ENCODE assay signal across 1 cellular context in the genomic region with DNA sequence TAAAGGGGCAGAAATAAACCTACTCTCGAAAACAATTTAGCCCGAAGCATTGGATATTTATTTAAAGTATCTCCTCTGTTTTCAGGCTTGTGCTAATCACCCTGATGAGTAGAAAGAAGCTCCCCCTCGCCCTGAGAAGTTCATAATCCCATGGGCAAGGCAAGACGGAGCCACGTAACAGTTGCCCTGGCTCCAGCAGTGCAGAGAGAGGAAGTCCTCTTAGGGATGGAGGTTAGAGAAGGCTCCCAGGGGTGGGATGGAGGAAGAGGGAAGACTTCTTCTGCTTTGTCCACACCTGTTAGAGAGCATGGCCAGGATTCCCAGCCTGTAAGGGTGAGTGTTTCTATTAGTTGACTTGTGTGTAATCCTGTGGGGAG.
A peak's percentile ranks its signal among the peaks of the same experiment; 100 is the strongest.
TF ChIP-seq lines count a peak whose summit lies in the region.

No MANE protein-coding gene starts in this region.

TF ChIP-seq in K562, 482 proteins besides CTCF, POLR2A, EP300 and RAD21:
- peak; percentile 54; the same call in 1 of the 2 replicates for TF ChIP-seq SPI1 (IDR thresholded peaks at IDR 0.05; ENCODE audit: borderline replicate concordance, low read depth, low read length)
- TF ChIP-seq ZNF583 (CRISPR knock-in tag; IDR thresholded peaks at IDR 0.05) = no peak
